In the genomic region with DNA sequence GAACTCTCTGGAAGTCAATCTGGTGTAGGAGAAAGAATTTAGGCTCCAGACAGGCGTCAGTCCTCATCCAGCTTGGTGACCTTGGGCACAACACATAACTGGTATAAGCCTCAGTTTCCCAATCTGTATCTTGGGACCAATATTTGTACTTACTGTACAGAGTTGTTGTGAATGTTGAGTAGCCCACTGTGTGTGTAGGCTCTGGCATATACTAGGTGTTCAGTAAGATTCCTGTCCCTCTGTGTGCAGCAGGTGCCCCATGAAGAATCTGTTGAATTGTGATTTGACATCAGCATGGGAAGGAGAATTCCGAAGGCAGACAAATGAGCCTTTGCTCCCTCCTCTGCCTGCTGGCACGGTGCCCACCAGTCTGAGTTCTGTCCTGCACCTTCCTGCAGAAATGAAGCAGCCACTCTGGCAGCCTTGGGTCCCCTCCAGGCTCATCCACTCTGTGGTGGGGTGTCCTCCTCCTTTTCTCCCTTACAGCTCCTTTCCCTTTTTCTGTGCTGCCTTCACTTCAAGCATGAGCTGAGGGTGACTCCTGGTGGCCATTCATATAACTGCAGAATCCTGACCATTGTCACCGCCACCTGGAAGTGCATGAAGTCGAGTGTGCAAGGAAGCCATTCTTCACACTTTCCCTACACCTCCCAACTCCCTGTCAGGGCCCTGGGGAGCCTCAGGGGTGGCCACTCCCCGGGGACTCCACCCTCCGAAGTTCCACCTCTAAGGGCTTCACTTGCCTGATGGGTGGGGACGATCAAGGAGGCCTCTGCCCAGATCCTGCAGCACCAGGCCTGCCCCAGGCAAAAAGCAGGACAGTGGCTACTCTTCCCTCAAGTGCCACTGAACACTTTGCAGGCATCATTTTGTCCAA, we compare ENCODE assay signal across 8 cellular contexts. TPM values are rescaled to one million over a fixed set of nuclear protein-coding genes. Genes with fewer than 3 reads are reported as not detected.
DNase-seq lines count a peak whose midpoint lies in the region; ATAC-seq and TF ChIP-seq lines count a peak whose summit lies in the region.

No MANE protein-coding gene starts in this region.

- intact Hi-C loops in MCF 10A (cut with micrococcal nuclease), result loop anchor here (1.0 to 2.0 kb wide), 5 partner anchors 152 to 412 kb away; no protein-coding TSS in a partner anchor

- H3K4me1 Mint-ChIP-seq in T-cell, result peaks cover 7 to 9% (median 8%) of the 10 kb centered on the region in 3 donors
- H3K4me1 Mint-ChIP-seq in MCF 10A (ENCODE audit: insufficient read depth, unreplicated experiment), result peaks cover 7% of the 10 kb centered on the region

- peak; percentile 56 to 64 (median 62) for ATAC-seq in T-cell (replicated peaks in 1 of 4)
- peak; percentile 80 for ATAC-seq in left lobe of liver
- ATAC-seq in HG03280 (IDR thresholded peaks at IDR 0.05; ENCODE audit: unreplicated experiment), result no peak

- H3K9me3 Mint-ChIP-seq in T-cell (no peaks in the 10 kb centered on the region), MCF 10A (ENCODE audit: unreplicated experiment) (no peaks in the 10 kb centered on the region)

- CTCF ChIA-PET in T-cell (lab: Charles Lee), result interaction anchor here (0.5 to 1.7 kb wide), 20 partner anchors 11 to 624 kb away, joined by 3 to 27 read pairs (median 4); a partner anchor contains a TSS
- CTCF ChIA-PET in MCF 10A (lab: Yijun Ruan, JAX), result interaction anchor here (0.6 to 12.0 kb wide), 36 partner anchors 9 to 1351 kb away, joined by 3 to 237 read pairs (median 4); a partner anchor contains a TSS

- no peak overlapping the region for H3K27ac Mint-ChIP-seq in T-cell
- no peak overlapping the region for H3K27ac Mint-ChIP-seq in MCF 10A (ENCODE audit: low read depth, unreplicated experiment)

- peak; percentile 89 for TF ChIP-seq CTCF in MCF 10A (IDR thresholded peaks at IDR 0.05; ENCODE audit: unreplicated experiment)

- H3K4me3 Mint-ChIP-seq in T-cell (no peak overlapping the region), MCF 10A (ENCODE audit: unreplicated experiment) (no peak overlapping the region)

- peaks cover 3 to 16% of the 10 kb centered on the region in 2 donors for H3K27me3 Mint-ChIP-seq in T-cell
- no peaks in the 10 kb centered on the region for H3K27me3 Mint-ChIP-seq in MCF 10A (ENCODE audit: insufficient read depth, unreplicated experiment)

- no TSS peak for BruUV-seq in MCF 10A (replicated peaks; lab: Mats Ljungman, UMichigan)

- no peaks in the 10 kb centered on the region for H3K36me3 Mint-ChIP-seq in T-cell
- no peaks in the 10 kb centered on the region for H3K36me3 Mint-ChIP-seq in MCF 10A (ENCODE audit: insufficient read depth, unreplicated experiment)

- POLR2A ChIA-PET in T-cell (lab: Charles Lee), result no interaction called here
- POLR2A ChIA-PET in MCF 10A (lab: Yijun Ruan, JAX), result interaction anchor here (0.7 to 2.0 kb wide), 8 partner anchors 19 to 444 kb away, joined by 3 to 23 read pairs (median 4); a partner anchor contains a TSS

- peak; percentile 79 for DNase-seq in GM19240 (ENCODE audit: insufficient read length, low spot score)
- DNase-seq in T-cell, result peak in 32 of 34 experiments; percentile 16 to 73 (median 58)
- peak; percentile 84 for DNase-seq in MCF 10A (ENCODE audit: unreplicated experiment)
- DNase-seq in left lobe of liver (ENCODE audit: low spot score), result peak; percentile 75
- DNase-seq in stimulated activated CD8-positive, alpha-beta memory T cell treated with anti-CD3 and anti-CD28 coated beads, Interleukin-12 subunit alpha, Interleukin-12 subunit beta, amount 100 ng/mL, for 1 hour (ENCODE audit: low read depth), result peak; percentile 49
- no peak for DNase-seq in NCI-H2196 (lab: John Stamatoyannopoulos, UW; ENCODE audit: unreplicated experiment)
- DNase-seq in stimulated activated naive CD4-positive, alpha-beta T cell (lab: John Stamatoyannopoulos, UW), result no peak

RNA-seq across cellular contexts. Expression of a gene that starts 48.2 kb away (rescaled TPM):
- total RNA-seq in T-cell (10 to 100 TPM; 12.0 to 24.2 (median 22.3) TPM), MCF 10A (2022) (47.6 and 66.8 TPM in 2 replicates), left lobe of liver (35.3 TPM)

RNA-seq across cellular contexts. Expression of a gene that starts 48.3 kb away (rescaled TPM):
- total RNA-seq in T-cell, result 10 to 100 TPM; 16.6 to 21.1 (median 19.3) TPM
- total RNA-seq in MCF 10A (2022), result 22.3 and 22.6 TPM in 2 replicates
- total RNA-seq in left lobe of liver, result 38.0 TPM

Comparison
In these comparisons a context has a peak if more than half of its experiments do, and no peak if none do; other contexts are left out.
1. DNase-seq: peak in GM19240 (single experiment), T-cell (32 of 34), MCF 10A (single experiment), left lobe of liver (single experiment) and stimulated activated CD8-positive, alpha-beta memory T cell treated with anti-CD3 and anti-CD28 coated beads, Interleukin-12 subunit alpha, Interleukin-12 subunit beta, amount 100 ng/mL, for 1 hour (single experiment); none in NCI-H2196 (single experiment) and stimulated activated naive CD4-positive, alpha-beta T cell (0 of 6).